ENCODE assay signal across 10 cellular contexts in genomic region chr6:169959129-169960002, GRCh38.
A peak's percentile ranks its signal among the peaks of the same experiment; 100 is the strongest.
DNase-seq lines count a peak whose midpoint lies in the region; ATAC-seq lines count a peak whose summit lies in the region.
"Had no signal": no experiment of that assay in that cellular context is flagged by ENCODE, and none has a peak within 500 bp of the region (broad histone marks: within the 10 kb centered on the region; RNA-seq: fewer than 3 reads in every experiment).

No MANE protein-coding gene starts in this region.

- H3K36me3 ChIP-seq in subcutaneous abdominal adipose tissue (ENCODE audit: control insufficient read depth in 5 of 5, insufficient read depth in 5 of 5, low read length in 5 of 5), result no peaks in the 10 kb centered on the region
- H3K36me3 ChIP-seq: heart left ventricle, SJSA1 had no signal

- no peak overlapping the region for H3K27ac ChIP-seq in subcutaneous abdominal adipose tissue (ENCODE audit: low read depth, low read length)
- H3K27ac ChIP-seq: heart left ventricle, SJSA1 had no signal

- H3K4me3 Mint-ChIP-seq in activated CD8-positive, alpha-beta memory T cell treated with anti-CD3 and anti-CD28 coated beads, Interleukin-2, amount 10 ng/mL, durations not matched to agents 7 days and 5 days, result no peak overlapping the region

- H3K9ac ChIP-seq in subcutaneous abdominal adipose tissue (ENCODE audit: low read length in 5 of 5), result no peak overlapping the region

- peak; percentile 7 for DNase-seq in stimulated activated CD4-positive, alpha-beta T cell treated with anti-CD3 and anti-CD28 coated beads, Interleukin-12 subunit alpha, Interleukin-12 subunit beta, amount 100 ng/mL, for 4 hours
- no peak for DNase-seq in stimulated activated CD4-positive, alpha-beta T cell treated with anti-CD3 and anti-CD28 coated beads, Interleukin-2, amount 100 ng/mL, for 48 hours
- DNase-seq in NCI-H1436 (lab: John Stamatoyannopoulos, UW), result peak; percentile 84
- DNase-seq in activated CD8-positive, alpha-beta memory T cell treated with anti-CD3 and anti-CD28 coated beads, Interleukin-2, amount 10 ng/mL, durations not matched to agents 7 days and 5 days, result peak; percentile 53
- peak; percentile 47 to 51 for DNase-seq in left colon
- DNase-seq in NCI-H226, result no peak
- no peak for DNase-seq in GOT3 (lab: John Stamatoyannopoulos, UW)

- H3K9me3 Mint-ChIP-seq in activated CD8-positive, alpha-beta memory T cell treated with anti-CD3 and anti-CD28 coated beads, Interleukin-2, amount 10 ng/mL, durations not matched to agents 7 days and 5 days (ENCODE audit: low read depth), result no peaks in the 10 kb centered on the region

- H3K4me1 ChIP-seq in subcutaneous abdominal adipose tissue (ENCODE audit: control insufficient read depth in 5 of 5, insufficient read depth in 5 of 5, low read length in 5 of 5), result peaks cover 3 to 33% (median 25%) of the 10 kb centered on the region in 5 donors
- H3K4me1 ChIP-seq: SJSA1 had no signal

- H3K4me1 Mint-ChIP-seq in activated CD8-positive, alpha-beta memory T cell treated with anti-CD3 and anti-CD28 coated beads, Interleukin-2, amount 10 ng/mL, durations not matched to agents 7 days and 5 days, result peaks cover 11% of the 10 kb centered on the region

- H3K36me3 Mint-ChIP-seq in activated CD8-positive, alpha-beta memory T cell treated with anti-CD3 and anti-CD28 coated beads, Interleukin-2, amount 10 ng/mL, durations not matched to agents 7 days and 5 days, result no peaks in the 10 kb centered on the region

- peaks cover 4 to 28% (median 14%) of the 10 kb centered on the region in 5 donors for H3K27me3 ChIP-seq in subcutaneous abdominal adipose tissue (ENCODE audit: control insufficient read depth in 5 of 5, insufficient read depth in 4 of 5, low read length in 5 of 5)
- H3K27me3 ChIP-seq: SJSA1 had no signal

- H3K27ac Mint-ChIP-seq in activated CD8-positive, alpha-beta memory T cell treated with anti-CD3 and anti-CD28 coated beads, Interleukin-2, amount 10 ng/mL, durations not matched to agents 7 days and 5 days, result no peak overlapping the region

- peaks cover 48% of the 10 kb centered on the region for H3K27me3 Mint-ChIP-seq in activated CD8-positive, alpha-beta memory T cell treated with anti-CD3 and anti-CD28 coated beads, Interleukin-2, amount 10 ng/mL, durations not matched to agents 7 days and 5 days

- CTCF ChIA-PET in activated CD8-positive, alpha-beta memory T cell treated with anti-CD3 and anti-CD28 coated beads, Interleukin-2, amount 10 ng/mL, durations not matched to agents 7 days and 5 days (lab: Charles Lee), result interaction anchor here (0.7 kb wide), 1 partner anchor 27 kb away, joined by 3 read pairs; no protein-coding TSS in a partner anchor

- ATAC-seq in activated CD8-positive, alpha-beta memory T cell treated with anti-CD3 and anti-CD28 coated beads, Interleukin-2, amount 10 ng/mL, durations not matched to agents 7 days and 5 days, result peak; percentile 61
- peak; percentile 52 for ATAC-seq in left colon

- H3K9me3 ChIP-seq in subcutaneous abdominal adipose tissue (ENCODE audit: control insufficient read depth in 5 of 5, low read length in 5 of 5), result no peaks in the 10 kb centered on the region
- H3K9me3 ChIP-seq: heart left ventricle had no signal

- H3K4me3 ChIP-seq in subcutaneous abdominal adipose tissue (ENCODE audit: low read depth in 1 of 5, low read length in 5 of 5), result peak overlapping the region in 4 of 5 donors; percentile 47 to 51 (median 49)
- H3K4me3 ChIP-seq: heart left ventricle, SJSA1 had no signal

- intact Hi-C loops in left colon (cut with DNase I, micrococcal nuclease), result no loop called here

Comparison
In these comparisons a context has a peak if more than half of its experiments do, and no peak if none do; other contexts are left out.
1. DNase-seq: peak in stimulated activated CD4-positive, alpha-beta T cell treated with anti-CD3 and anti-CD28 coated beads, Interleukin-12 subunit alpha, Interleukin-12 subunit beta, amount 100 ng/mL, for 4 hours (single experiment), NCI-H1436 (single experiment), activated CD8-positive, alpha-beta memory T cell treated with anti-CD3 and anti-CD28 coated beads, Interleukin-2, amount 10 ng/mL, durations not matched to agents 7 days and 5 days (single experiment) and left colon (2 of 2); none in stimulated activated CD4-positive, alpha-beta T cell treated with anti-CD3 and anti-CD28 coated beads, Interleukin-2, amount 100 ng/mL, for 48 hours (0 of 2), NCI-H226 (single experiment) and GOT3 (single experiment).